ENCODE assay signal across 9 cellular contexts in the genomic region with DNA sequence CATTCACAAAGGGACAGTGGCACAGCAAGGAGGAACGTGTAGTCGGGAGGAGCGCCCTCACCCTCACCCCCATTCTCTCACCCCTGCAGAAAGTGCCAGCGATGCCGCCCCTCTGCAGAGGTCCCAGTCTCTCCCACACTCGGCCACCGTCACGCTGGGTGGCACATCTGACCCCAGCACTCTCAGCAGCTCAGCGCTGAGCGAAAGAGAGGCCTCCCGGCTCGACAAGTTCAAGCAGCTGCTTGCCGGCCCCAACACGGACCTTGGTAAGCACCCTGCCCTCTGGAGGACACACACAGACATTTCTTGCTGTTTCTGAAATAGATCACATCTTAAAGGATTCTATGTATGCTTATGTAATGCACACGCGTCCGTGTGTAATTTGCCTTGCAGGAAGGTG. TPM values are rescaled to one million over a fixed set of nuclear protein-coding genes. Genes with fewer than 3 reads are reported as not detected.
DNase-seq lines count a peak whose midpoint lies in the region; ATAC-seq, FAIRE-seq and TF ChIP-seq lines count a peak whose summit lies in the region.
"Had no signal": no experiment of that assay in that cellular context is flagged by ENCODE, and none has a peak within 500 bp of the region (broad histone marks: within the 10 kb centered on the region; RNA-seq: fewer than 3 reads in every experiment).

No MANE protein-coding gene starts in this region.

- CTCF ChIA-PET in CD4-positive, alpha-beta T cell (lab: Charles Lee), result no interaction called here
- CTCF ChIA-PET in activated CD4-positive, alpha-beta memory T cell treated with anti-CD3 and anti-CD28 coated beads for 36 hours (lab: Charles Lee), result interaction anchor here (0.9 to 1.1 kb wide), 2 partner anchors 37 to 59 kb away, joined by 3 read pairs; no protein-coding TSS in a partner anchor

- H3K9me3 Mint-ChIP-seq in CD4-positive, alpha-beta T cell, result no peaks in the 10 kb centered on the region
- no peaks in the 10 kb centered on the region for H3K9me3 Mint-ChIP-seq in activated CD4-positive, alpha-beta memory T cell treated with anti-CD3 and anti-CD28 coated beads for 36 hours
- H3K9me3 Mint-ChIP-seq: activated T-helper 1 cell treated with anti-CD3 and anti-CD28 coated beads, Interleukin-12 subunit alpha, Interleukin-12 subunit beta, Interleukin-2, Interleukin-4 antibody, amounts not matched to agents 30 ng/mL and 10 ng/mL and 1 ng/mL, durations not matched to agents 14 hours and 24 hours and 36 hours had no signal

- no peak for ATAC-seq in CD4-positive, alpha-beta T cell (ENCODE audit: poor library complexity)
- ATAC-seq in left colon, result peak; percentile 34

- no peak for FAIRE-seq in HTR-8/SVneo (lab: Jason Lieb, UNC)

- no peak overlapping the region for H3K4me3 Mint-ChIP-seq in CD4-positive, alpha-beta T cell
- no peak overlapping the region for H3K4me3 Mint-ChIP-seq in activated CD4-positive, alpha-beta memory T cell treated with anti-CD3 and anti-CD28 coated beads for 36 hours
- H3K4me3 Mint-ChIP-seq: activated T-helper 1 cell treated with anti-CD3 and anti-CD28 coated beads, Interleukin-12 subunit alpha, Interleukin-12 subunit beta, Interleukin-2, Interleukin-4 antibody, amounts not matched to agents 30 ng/mL and 10 ng/mL and 1 ng/mL, durations not matched to agents 14 hours and 24 hours and 36 hours had no signal

- no peak overlapping the region for H3K27ac ChIP-seq in CD4-positive, alpha-beta T cell (ENCODE audit: low read depth, low read length)

- peak overlapping the region; percentile 84 for H3K27ac Mint-ChIP-seq in CD4-positive, alpha-beta T cell
- H3K27ac Mint-ChIP-seq in activated CD4-positive, alpha-beta memory T cell treated with anti-CD3 and anti-CD28 coated beads for 36 hours, result no peak overlapping the region
- H3K27ac Mint-ChIP-seq: activated T-helper 1 cell treated with anti-CD3 and anti-CD28 coated beads, Interleukin-12 subunit alpha, Interleukin-12 subunit beta, Interleukin-2, Interleukin-4 antibody, amounts not matched to agents 30 ng/mL and 10 ng/mL and 1 ng/mL, durations not matched to agents 14 hours and 24 hours and 36 hours had no signal

- TF ChIP-seq CTCF in CD4-positive, alpha-beta T cell (IDR thresholded peaks at IDR 0.05), result no peak

- POLR2A ChIA-PET in CD4-positive, alpha-beta T cell (lab: Charles Lee), result no interaction called here
- POLR2A ChIA-PET in activated CD4-positive, alpha-beta memory T cell treated with anti-CD3 and anti-CD28 coated beads for 36 hours (lab: Charles Lee), result no interaction called here

- peaks cover 64% of the 10 kb centered on the region for H3K36me3 Mint-ChIP-seq in CD4-positive, alpha-beta T cell (ENCODE audit: low read depth)
- peaks cover 29% of the 10 kb centered on the region for H3K36me3 Mint-ChIP-seq in activated CD4-positive, alpha-beta memory T cell treated with anti-CD3 and anti-CD28 coated beads for 36 hours

- H3K27me3 Mint-ChIP-seq in CD4-positive, alpha-beta T cell, result no peaks in the 10 kb centered on the region
- no peaks in the 10 kb centered on the region for H3K27me3 Mint-ChIP-seq in activated CD4-positive, alpha-beta memory T cell treated with anti-CD3 and anti-CD28 coated beads for 36 hours

- peaks cover 40% of the 10 kb centered on the region for H3K4me1 Mint-ChIP-seq in CD4-positive, alpha-beta T cell (ENCODE audit: low read depth)
- H3K4me1 Mint-ChIP-seq in activated CD4-positive, alpha-beta memory T cell treated with anti-CD3 and anti-CD28 coated beads for 36 hours (ENCODE audit: low read depth), result peaks cover 13% of the 10 kb centered on the region

- no peaks in the 10 kb centered on the region for H3K9me3 ChIP-seq in CD4-positive, alpha-beta T cell (ENCODE audit: control insufficient read depth, low read length)

- DNase-seq in CD4-positive, alpha-beta T cell, result no peak
- DNase-seq in HTR-8/SVneo (ENCODE audit: insufficient read length, low spot score), result peak; percentile 18
- peak; percentile 27 for DNase-seq in astrocyte of the hippocampus (ENCODE audit: low read depth, low spot score)
- no peak for DNase-seq in left colon
- no peak for DNase-seq in LoVo (ENCODE audit: low spot score)
- DNase-seq in activated CD4-positive, alpha-beta memory T cell treated with anti-CD3 and anti-CD28 coated beads for 36 hours, result no peak
- no peak for DNase-seq in C1 segment of cervical spinal cord (lab: John Stamatoyannopoulos, UW)
- no peak for DNase-seq in NCI-H748 treated with DMSO at 0.1 percent for 48 hours (lab: John Stamatoyannopoulos, UW)

- H3K27me3 ChIP-seq in CD4-positive, alpha-beta T cell (ENCODE audit: control insufficient read depth, insufficient read depth, low read length), result no peaks in the 10 kb centered on the region

- intact Hi-C loops in CD4-positive, alpha-beta T cell (cut with DNase I, micrococcal nuclease), result no loop called here
- intact Hi-C loops in left colon (cut with DNase I, micrococcal nuclease), result no loop called here
- intact Hi-C loops in activated CD4-positive, alpha-beta memory T cell treated with anti-CD3 and anti-CD28 coated beads for 36 hours (cut with micrococcal nuclease), result loop anchor here (10.0 kb wide), 1 partner anchor 233 kb away; no protein-coding TSS in a partner anchor

RNA-seq across cellular contexts. Expression of gene TBC1D22A, which starts 34.9 kb away (rescaled TPM):
- 10 to 100 TPM; 27.1 to 31.7 TPM for total RNA-seq in CD4-positive, alpha-beta T cell
- 10 to 100 TPM; 40.7 to 45.2 TPM for total RNA-seq in left colon
- total RNA-seq in activated CD4-positive, alpha-beta memory T cell treated with anti-CD3 and anti-CD28 coated beads for 36 hours, result 10 to 100 TPM; 33.2 to 34.9 TPM

RNA-seq across cellular contexts. Expression of gene CERK, which starts 59.3 kb away (rescaled TPM):
- 10 to 100 TPM; 84.6 to 88.5 TPM for total RNA-seq in CD4-positive, alpha-beta T cell
- 10 to 100 TPM; 35.4 to 39.9 TPM for total RNA-seq in left colon
- total RNA-seq in activated CD4-positive, alpha-beta memory T cell treated with anti-CD3 and anti-CD28 coated beads for 36 hours, result 10 to 100 TPM; 54.4 to 55.0 TPM

Comparison
In these comparisons a context has a peak if more than half of its experiments do, and no peak if none do; other contexts are left out.
1. DNase-seq: peak in HTR-8/SVneo (single experiment) and astrocyte of the hippocampus (single experiment); none in CD4-positive, alpha-beta T cell (0 of 10), left colon (0 of 2), LoVo (single experiment), activated CD4-positive, alpha-beta memory T cell treated with anti-CD3 and anti-CD28 coated beads for 36 hours (single experiment), C1 segment of cervical spinal cord (0 of 14) and NCI-H748 treated with DMSO at 0.1 percent for 48 hours (single experiment).